Comparison of ENCODE assay signal across 7 cellular contexts in the genomic region with DNA sequence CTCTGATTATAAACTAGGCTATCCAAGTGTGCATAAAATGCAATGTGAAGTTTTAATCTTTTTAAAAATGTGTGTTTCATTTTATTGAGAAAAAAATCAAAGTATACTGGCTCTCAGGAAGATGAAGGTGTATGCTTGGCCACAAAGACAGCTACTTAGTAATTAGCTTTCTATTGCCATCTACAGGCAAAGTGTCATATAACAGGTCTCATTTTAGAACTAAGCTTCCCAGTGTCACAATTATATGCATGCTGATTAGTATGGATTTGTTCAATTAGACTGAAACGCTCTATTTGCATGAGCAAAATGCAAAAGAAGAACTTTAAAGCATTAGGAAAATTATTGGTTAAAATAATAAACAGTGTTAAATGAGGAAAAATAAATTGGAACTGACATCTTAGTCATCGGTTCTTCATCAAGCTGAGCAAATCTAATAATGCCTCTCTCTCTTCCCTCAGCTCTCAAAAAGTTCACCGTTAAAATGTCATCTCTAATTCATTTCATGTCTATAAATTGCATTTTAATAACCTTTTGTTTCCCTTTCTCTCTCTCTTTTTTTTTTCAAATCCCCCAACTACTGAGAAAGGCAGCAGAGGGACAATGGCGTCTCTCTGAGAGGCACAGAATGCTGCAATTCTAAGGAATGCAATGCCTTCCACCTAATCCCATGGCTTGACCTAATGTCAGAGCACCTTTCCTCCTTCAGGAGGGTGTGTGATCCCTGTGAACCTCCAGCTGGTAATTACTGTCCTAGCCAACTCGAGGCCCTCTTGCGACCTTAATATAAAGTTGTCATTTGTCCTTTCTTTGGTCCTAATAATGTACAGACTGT.
DNase-seq lines count a peak whose midpoint lies in the region; ATAC-seq, FAIRE-seq and TF ChIP-seq lines count a peak whose summit lies in the region.

No MANE protein-coding gene starts in this region.

- H3K9me3 ChIP-seq in GM23248 (ENCODE audit: low read depth) = no peaks in the 10 kb centered on the region
- no peaks in the 10 kb centered on the region for H3K9me3 ChIP-seq in GM12878 (replicated peaks; ENCODE audit: control insufficient read depth, insufficient read depth, low read length)
- no peaks in the 10 kb centered on the region for H3K9me3 ChIP-seq in left lung

- H3K4me2 ChIP-seq in GM23248 (ENCODE audit: unreplicated experiment) (no peak overlapping the region), GM12878 (ENCODE audit: control insufficient read depth, insufficient read depth) (no peak overlapping the region)

- peak; percentile 71 for ATAC-seq in GM12878
- ATAC-seq in left lung = peak; percentile 83
- ATAC-seq in activated CD4-positive, alpha-beta T cell treated with anti-CD3 and anti-CD28 coated beads for 36 hours = no peak

- peaks cover 30% of the 10 kb centered on the region for H3K4me1 ChIP-seq in GM23248 (ENCODE audit: insufficient read depth)
- no peaks in the 10 kb centered on the region for H3K4me1 ChIP-seq in GM12878 (ENCODE audit: control insufficient read depth, insufficient read depth, low read length)
- H3K4me1 ChIP-seq in left lung = no peaks in the 10 kb centered on the region

- no TSS peak for BruUV-seq in GM12878 (replicated peaks; lab: Mats Ljungman, UMichigan)

- H3K9ac ChIP-seq in GM23248 = no peak overlapping the region
- H3K9ac ChIP-seq in GM12878 (ENCODE audit: control insufficient read depth, insufficient read depth, low read length) = no peak overlapping the region

- no peak for FAIRE-seq in GM12878 (lab: Jason Lieb, UNC)

- H4K20me1 ChIP-seq in GM23248 (ENCODE audit: insufficient read depth) = no peaks in the 10 kb centered on the region
- no peaks in the 10 kb centered on the region for H4K20me1 ChIP-seq in GM12878 (ENCODE audit: control insufficient read depth, insufficient read depth)

- intact Hi-C loops in GM12878 (cut with micrococcal nuclease; ENCODE audit: unreplicated experiment) = loop anchor here (1.0 to 5.0 kb wide), 3 partner anchors 67 to 622 kb away; no protein-coding TSS in a partner anchor
- intact Hi-C loops in left lung (cut with DNase I) = no loop called here
- intact Hi-C loops in activated CD4-positive, alpha-beta T cell treated with anti-CD3 and anti-CD28 coated beads for 36 hours (cut with DNase I, micrococcal nuclease) = no loop called here

- no peak for DNase-seq in GM12864 (ENCODE audit: low read depth)
- peak; percentile 66 for DNase-seq in GM23248
- DNase-seq in NAMALWA (ENCODE audit: low spot score) = peak; percentile 53
- no peak for DNase-seq in GM12878 (ENCODE audit: low read depth, low spot score)
- DNase-seq in left lung = no peak
- DNase-seq in activated CD4-positive, alpha-beta T cell treated with anti-CD3 and anti-CD28 coated beads for 36 hours = no peak
- DNase-seq in activated T-cell treated with anti-CD3 and anti-CD28 coated beads for 4 hours = no peak

- TF ChIP-seq CTCF in GM12864 (IDR thresholded peaks at IDR 0.05; ENCODE audit: low read depth, low read length, missing control alignments) = peak; percentile 25
- peak; percentile 44 to 59 (median 45); a peak in 5 of 6 replicates for TF ChIP-seq CTCF in GM12878 (IDR thresholded peaks at IDR 0.05 in 2 of 3, conservative IDR thresholded peaks at IDR 0.05 in 1 of 3; ENCODE audit: control insufficient read depth in 2 of 3, extremely low read depth in 1 of 3, insufficient read depth in 1 of 3, low read depth in 3 of 3, low read length in 3 of 3)
- TF ChIP-seq CTCF in left lung (IDR thresholded peaks at IDR 0.05) = peak; percentile 27 to 29

- CTCF ChIA-PET in GM12878 (lab: Yijun Ruan, JAX) = interaction anchor here (0.6 to 2.6 kb wide), 23 partner anchors 9 to 625 kb away, joined by 3 to 37 read pairs (median 5); no protein-coding TSS in a partner anchor
- CTCF ChIA-PET in activated CD4-positive, alpha-beta T cell treated with anti-CD3 and anti-CD28 coated beads for 36 hours (lab: Charles Lee) = interaction anchor here (0.6 to 1.6 kb wide), 5 partner anchors 8 to 96 kb away, joined by 3 to 7 read pairs (median 4); no protein-coding TSS in a partner anchor

- H3K36me3 Mint-ChIP-seq in activated CD4-positive, alpha-beta T cell treated with anti-CD3 and anti-CD28 coated beads for 36 hours (ENCODE audit: low read depth) = no peaks in the 10 kb centered on the region

- no peaks in the 10 kb centered on the region for H3K27me3 Mint-ChIP-seq in activated CD4-positive, alpha-beta T cell treated with anti-CD3 and anti-CD28 coated beads for 36 hours

- no peak overlapping the region for H3K4me3 Mint-ChIP-seq in activated CD4-positive, alpha-beta T cell treated with anti-CD3 and anti-CD28 coated beads for 36 hours

- peak; percentile 48 for TF ChIP-seq RAD21 in GM12878 (IDR thresholded peaks at IDR 0.05; ENCODE audit: insufficient read depth, low read depth, low read length)

- H3K9me3 Mint-ChIP-seq in activated CD4-positive, alpha-beta T cell treated with anti-CD3 and anti-CD28 coated beads for 36 hours (ENCODE audit: low read depth) = no peaks in the 10 kb centered on the region

- H3K4me1 Mint-ChIP-seq in activated CD4-positive, alpha-beta T cell treated with anti-CD3 and anti-CD28 coated beads for 36 hours = no peaks in the 10 kb centered on the region

- H3K4me3 ChIP-seq in GM12864 (ENCODE audit: low read depth, low read length) (no peak overlapping the region), GM23248 (no peak overlapping the region), GM12878 (no peak overlapping the region), left lung (no peak overlapping the region)

- no peak for TF ChIP-seq POLR2A in GM12878 (IDR thresholded peaks at IDR 0.05; ENCODE audit: low read depth, low read length)

- no peaks in the 10 kb centered on the region for H3K9me2 ChIP-seq in GM23248 (ENCODE audit: insufficient read depth)

- peaks cover 10% of the 10 kb centered on the region; the same call in 1 of the 2 replicates for H3F3A ChIP-seq in GM23248 (ENCODE audit: insufficient read depth)

- no peaks in the 10 kb centered on the region for H3K36me3 ChIP-seq in GM23248 (ENCODE audit: low read depth)
- no peaks in the 10 kb centered on the region for H3K36me3 ChIP-seq in GM12878 (ENCODE audit: control insufficient read depth in 2 of 2, insufficient read depth in 2 of 2, low read length in 1 of 2)
- H3K36me3 ChIP-seq in left lung = no peaks in the 10 kb centered on the region

- SMC1A ChIA-PET in GM12878 (lab: Charles Lee; ENCODE audit: uncharacterized antibody, unreplicated experiment) = interaction anchor here (0.6 to 3.0 kb wide), 13 partner anchors 9 to 277 kb away, joined by 3 to 34 read pairs (median 3); no protein-coding TSS in a partner anchor

- H3K79me2 ChIP-seq in GM23248 (ENCODE audit: insufficient read depth) = no peaks in the 10 kb centered on the region
- no peaks in the 10 kb centered on the region for H3K79me2 ChIP-seq in GM12878 (ENCODE audit: control insufficient read depth, insufficient read depth, low read length)

- no peak overlapping the region for H3K27ac Mint-ChIP-seq in activated CD4-positive, alpha-beta T cell treated with anti-CD3 and anti-CD28 coated beads for 36 hours

- H3K27me3 ChIP-seq in GM23248 (replicated peaks; ENCODE audit: insufficient read depth) (no peaks in the 10 kb centered on the region), GM12878 (replicated peaks in 1 of 2; ENCODE audit: control insufficient read depth in 2 of 2, insufficient read depth in 2 of 2, low read length in 1 of 2) (no peaks in the 10 kb centered on the region), left lung (no peaks in the 10 kb centered on the region)

- POLR2A ChIA-PET in GM12878 (lab: Charles Lee) = interaction anchor here (0.9 kb wide), 1 partner anchor 60 kb away, joined by 3 read pairs; no protein-coding TSS in a partner anchor
- POLR2A ChIA-PET in activated CD4-positive, alpha-beta T cell treated with anti-CD3 and anti-CD28 coated beads for 36 hours (lab: Charles Lee) = no interaction called here

- 67 to 68% methylated on average over 6 of the region's 6 CpGs for WGBS in GM23248 (ENCODE audit: low coverage in 1 of 2, low lambda C conversion rate in 2 of 2, missing lambda C conversion rate in 2 of 2), 2 experiments
- 49% methylated on average over 6 of the region's 6 CpGs for WGBS in GM12878 (ENCODE audit: insufficient coverage, insufficient replicate concordance, low lambda C conversion rate, missing lambda C conversion rate)

- RAD21 ChIA-PET in GM12878 (lab: Charles Lee; ENCODE audit: unreplicated experiment) = interaction anchor here (0.5 to 2.3 kb wide), 12 partner anchors 16 to 626 kb away, joined by 3 to 25 read pairs (median 4); no protein-coding TSS in a partner anchor

- H3K27ac ChIP-seq in GM23248 = no peak overlapping the region
- no peak overlapping the region for H3K27ac ChIP-seq in GM12878 (ENCODE audit: control insufficient read depth, insufficient read depth)
- no peak overlapping the region for H3K27ac ChIP-seq in left lung

- in situ Hi-C loops in GM23248 (cut with MboI) (loop anchor here (10.0 kb wide), 1 partner anchor 165 kb away; no protein-coding TSS in a partner anchor), GM12878 (cut with MboI) (loop anchor here (10.0 kb wide), 1 partner anchor 165 kb away; no protein-coding TSS in a partner anchor)

- H2AFZ ChIP-seq in GM23248 (0 out of 2 replicates have a peak overlapping the region, but pooled peaks have one; percentile 2), GM12878 (ENCODE audit: control insufficient read depth, low read depth, low read length) (no peak overlapping the region)

- no peak for TF ChIP-seq EP300 in GM12878 (IDR thresholded peaks at IDR 0.05; ENCODE audit: borderline replicate concordance in 1 of 2, control insufficient read depth in 1 of 2, low read depth in 2 of 2, low read length in 2 of 2)

TF ChIP-seq in GM12878, 131 proteins besides CTCF, POLR2A, EP300 and RAD21 (continues in another document):
- no peak for TF ChIP-seq YBX1 (IDR thresholded peaks at IDR 0.05)
- no peak for TF ChIP-seq SMAD5 (IDR thresholded peaks at IDR 0.05; ENCODE audit: low read depth)
- no peak for TF ChIP-seq SREBF2 (IDR thresholded peaks at IDR 0.05; ENCODE audit: low read length)

Comparison
In these comparisons a context has a peak if more than half of its experiments do, and no peak if none do; other contexts are left out.
1. DNase-seq: peak in GM23248 (single experiment) and NAMALWA (single experiment); none in GM12864 (single experiment), GM12878 (single experiment), left lung (0 of 2), activated CD4-positive, alpha-beta T cell treated with anti-CD3 and anti-CD28 coated beads for 36 hours (single experiment) and activated T-cell treated with anti-CD3 and anti-CD28 coated beads for 4 hours (single experiment).
2. Peak in every context shown above with its lines, with median percentiles within 50 percentile points of each other: CTCF ChIP-seq.